Comparison of ENCODE assay signal across 19 cellular contexts in the genomic region with DNA sequence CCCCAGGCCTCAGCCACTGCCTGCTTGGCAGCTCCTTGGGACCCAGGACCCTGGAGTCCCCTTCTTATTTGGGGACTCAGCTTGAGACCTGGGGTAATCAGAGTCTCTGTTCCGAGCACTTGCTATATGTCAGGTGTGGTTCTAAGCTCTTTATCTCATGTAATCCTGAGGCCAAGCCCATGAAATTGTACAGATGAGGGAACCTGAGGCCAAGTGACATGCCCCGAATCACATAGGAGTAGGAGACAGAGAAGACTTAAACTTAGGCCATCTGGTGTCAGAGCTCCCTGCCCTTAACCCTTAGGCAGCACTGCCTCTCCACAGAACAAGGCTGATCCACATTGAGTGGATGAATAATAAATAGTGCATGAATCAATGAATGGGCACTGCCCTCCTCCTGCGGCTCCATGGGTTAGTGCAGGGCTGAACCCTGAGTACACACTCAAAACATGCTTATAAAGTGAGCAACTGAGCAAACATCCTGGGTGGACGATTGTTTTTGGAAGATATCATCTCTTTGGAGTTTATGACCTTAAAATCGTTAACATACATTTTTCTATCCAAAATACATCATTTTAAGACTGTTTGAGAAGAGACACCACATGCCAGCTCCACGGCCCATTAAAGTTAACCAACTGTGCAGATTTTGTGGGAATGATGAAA. TPM values are rescaled to one million over a fixed set of nuclear protein-coding genes. Genes with fewer than 3 reads are reported as not detected.
DNase-seq lines count a peak whose midpoint lies in the region; ATAC-seq and TF ChIP-seq lines count a peak whose summit lies in the region.
"Had no signal": no experiment of that assay in that cellular context is flagged by ENCODE, and none has a peak within 500 bp of the region (broad histone marks: within the 10 kb centered on the region; RNA-seq: fewer than 3 reads in every experiment).

No MANE protein-coding gene starts in this region.

- no peaks in the 10 kb centered on the region for H3K9me3 ChIP-seq in BLaER1
- H3K9me3 ChIP-seq in lower lobe of right lung = no peaks in the 10 kb centered on the region
- H3K9me3 ChIP-seq: BE2C had no signal

- no peak overlapping the region for H3K4me3 ChIP-seq in BLaER1
- H3K4me3 ChIP-seq in lower lobe of right lung = no peak overlapping the region
- H3K4me3 ChIP-seq: GM23338, K562, SK-N-MC had no signal

- H3K36me3 Mint-ChIP-seq in activated CD8-positive, alpha-beta T cell treated with anti-CD3 and anti-CD28 coated beads, Interleukin-2, amount 10 ng/mL, durations not matched to agents 7 days and 5 days (ENCODE audit: low read depth) = no peaks in the 10 kb centered on the region
- H3K36me3 Mint-ChIP-seq: activated naive CD4-positive, alpha-beta T cell treated with anti-CD3 and anti-CD28 coated beads, Interleukin-2, amount 50 U/mL, for 72 hours had no signal

- no peak for TF ChIP-seq CTCF in lower lobe of right lung (IDR thresholded peaks at IDR 0.05)

- H3K27ac ChIP-seq in BLaER1 (no peak overlapping the region), lower lobe of right lung (no peak overlapping the region)
- H3K27ac ChIP-seq: SK-N-MC had no signal

- H3K9ac ChIP-seq in BLaER1 = no peak overlapping the region

- no peak overlapping the region for H3K4me3 Mint-ChIP-seq in activated CD8-positive, alpha-beta T cell treated with anti-CD3 and anti-CD28 coated beads, Interleukin-2, amount 10 ng/mL, durations not matched to agents 7 days and 5 days
- H3K4me3 Mint-ChIP-seq: GM23338 had no signal

- H3K27me3 ChIP-seq in BLaER1 (no peaks in the 10 kb centered on the region), lower lobe of right lung (ENCODE audit: low read depth) (peaks cover 6% of the 10 kb centered on the region)
- H3K27me3 ChIP-seq: BE2C had no signal

- peak overlapping the region; percentile 17 for H3K4me2 ChIP-seq in BLaER1
- H3K4me2 ChIP-seq: GM23338 had no signal

- peak in 1 of 2 donors; percentile 57 for ATAC-seq in lower lobe of right lung
- ATAC-seq in GM18873 (IDR thresholded peaks at IDR 0.05; ENCODE audit: low FRiP score, unreplicated experiment) = no peak
- no peak for ATAC-seq in activated CD8-positive, alpha-beta T cell treated with anti-CD3 and anti-CD28 coated beads, Interleukin-2, amount 10 ng/mL, durations not matched to agents 7 days and 5 days
- ATAC-seq in HG03095 (IDR thresholded peaks at IDR 0.05; ENCODE audit: unreplicated experiment) = no peak
- ATAC-seq: activated naive CD4-positive, alpha-beta T cell treated with anti-CD3 and anti-CD28 coated beads, Interleukin-2, amount 50 U/mL, for 72 hours had no signal

- intact Hi-C loops in lower lobe of right lung (cut with DNase I) = no loop called here

- H4K20me1 ChIP-seq in BLaER1 = no peaks in the 10 kb centered on the region

- CTCF ChIA-PET in activated CD8-positive, alpha-beta T cell treated with anti-CD3 and anti-CD28 coated beads, Interleukin-2, amount 10 ng/mL, durations not matched to agents 7 days and 5 days (lab: Charles Lee) = interaction anchor here (3.1 kb wide), 1 partner anchor 14 kb away, joined by 15 read pairs; no protein-coding TSS in a partner anchor

- peaks cover 6% of the 10 kb centered on the region for H3K4me1 Mint-ChIP-seq in activated CD8-positive, alpha-beta T cell treated with anti-CD3 and anti-CD28 coated beads, Interleukin-2, amount 10 ng/mL, durations not matched to agents 7 days and 5 days (ENCODE audit: low read depth)

- DNase-seq in GM04503 (ENCODE audit: low read depth) (peak; percentile 33), SHP77 treated with DMSO at 0.1 percent for 48 hours (lab: John Stamatoyannopoulos, UW) (peak; percentile 26), lower lobe of right lung (peak; percentile 14), NOMO-1 treated with DMSO at 0.1 percent for 48 hours (lab: John Stamatoyannopoulos, UW; ENCODE audit: unreplicated experiment) (no peak)
- DNase-seq in activated CD8-positive, alpha-beta T cell treated with anti-CD3 and anti-CD28 coated beads, Interleukin-2, amount 10 ng/mL, durations not matched to agents 7 days and 5 days = no peak
- DNase-seq: BE2C; central memory CD4-positive, alpha-beta T cell; glutamatergic neuron; kidney glomerular epithelial cell; NCI-H1417 treated with DMSO at 0.1 percent for 48 hours; NCI-H526 treated with DMSO at 0.1 percent for 48 hours; stimulated activated CD4-positive, alpha-beta T cell treated with anti-CD3 and anti-CD28 coated beads, Interleukin-15, amount 100 ng/mL, for 24 hours had no signal

- no peak overlapping the region for H3K27ac Mint-ChIP-seq in activated CD8-positive, alpha-beta T cell treated with anti-CD3 and anti-CD28 coated beads, Interleukin-2, amount 10 ng/mL, durations not matched to agents 7 days and 5 days
- H3K27ac Mint-ChIP-seq: GM23338 had no signal

- POLR2A ChIA-PET in activated CD8-positive, alpha-beta T cell treated with anti-CD3 and anti-CD28 coated beads, Interleukin-2, amount 10 ng/mL, durations not matched to agents 7 days and 5 days (lab: Charles Lee) = no interaction called here

- no peaks in the 10 kb centered on the region for H3K36me3 ChIP-seq in BLaER1
- no peaks in the 10 kb centered on the region for H3K36me3 ChIP-seq in lower lobe of right lung
- H3K36me3 ChIP-seq: BE2C had no signal

- peaks cover 70% of the 10 kb centered on the region for H3K4me1 ChIP-seq in BLaER1
- peaks cover 11% of the 10 kb centered on the region for H3K4me1 ChIP-seq in lower lobe of right lung
- H3K4me1 ChIP-seq: BE2C had no signal

- no peaks in the 10 kb centered on the region for H3K27me3 Mint-ChIP-seq in activated CD8-positive, alpha-beta T cell treated with anti-CD3 and anti-CD28 coated beads, Interleukin-2, amount 10 ng/mL, durations not matched to agents 7 days and 5 days (ENCODE audit: low read depth)

- no peaks in the 10 kb centered on the region for H3K9me3 Mint-ChIP-seq in activated CD8-positive, alpha-beta T cell treated with anti-CD3 and anti-CD28 coated beads, Interleukin-2, amount 10 ng/mL, durations not matched to agents 7 days and 5 days (ENCODE audit: insufficient read depth)
- H3K9me3 Mint-ChIP-seq: activated naive CD4-positive, alpha-beta T cell treated with anti-CD3 and anti-CD28 coated beads, Interleukin-2, amount 50 U/mL, for 72 hours; GM23338 had no signal

RNA-seq across cellular contexts. Expression of a gene that starts 33.2 kb away (rescaled TPM):
- 82.3 TPM for total RNA-seq in lower lobe of right lung
- total RNA-seq in activated CD8-positive, alpha-beta T cell treated with anti-CD3 and anti-CD28 coated beads, Interleukin-2, amount 10 ng/mL, durations not matched to agents 7 days and 5 days = 10 to 100 TPM; 47.8 to 53.8 TPM

Comparison
In these comparisons a context has a peak if more than half of its experiments do, and no peak if none do; other contexts are left out.
1. DNase-seq: peak in GM04503 (single experiment), SHP77 treated with DMSO at 0.1 percent for 48 hours (single experiment) and lower lobe of right lung (single experiment); none in NOMO-1 treated with DMSO at 0.1 percent for 48 hours (single experiment) and activated CD8-positive, alpha-beta T cell treated with anti-CD3 and anti-CD28 coated beads, Interleukin-2, amount 10 ng/mL, durations not matched to agents 7 days and 5 days (single experiment).